1 cellular context compared by ENCODE assay signal in the genomic region with DNA sequence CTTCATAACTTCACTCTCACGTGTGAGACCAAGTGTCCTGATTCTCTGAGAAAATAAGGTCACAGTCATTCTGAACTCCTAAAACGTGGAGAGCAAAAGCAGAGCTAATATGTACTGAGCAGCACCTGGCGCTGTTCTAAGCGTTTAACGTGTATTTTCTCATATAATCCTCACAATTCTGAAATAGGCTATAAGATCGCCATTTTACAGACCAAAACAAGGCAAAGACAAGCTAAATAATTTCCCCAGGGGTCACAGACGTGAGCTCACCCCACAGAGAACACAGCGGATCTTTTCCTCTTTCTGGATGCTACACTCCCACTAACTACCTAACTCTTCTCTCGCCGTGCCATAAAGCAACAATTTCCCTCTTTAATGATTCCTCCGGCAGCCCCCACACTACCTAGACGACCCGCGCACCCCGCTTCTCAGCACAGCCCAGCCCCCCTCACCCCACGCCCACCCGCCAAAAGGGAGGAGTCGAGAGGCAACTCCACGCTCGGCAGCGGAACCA.
TF ChIP-seq lines count a peak whose summit lies in the region.

No MANE protein-coding gene starts in this region.

TF ChIP-seq in HEK293, 187 proteins besides CTCF, POLR2A, EP300 and RAD21 (continued from another document):
- TF ChIP-seq, protein P1, sequence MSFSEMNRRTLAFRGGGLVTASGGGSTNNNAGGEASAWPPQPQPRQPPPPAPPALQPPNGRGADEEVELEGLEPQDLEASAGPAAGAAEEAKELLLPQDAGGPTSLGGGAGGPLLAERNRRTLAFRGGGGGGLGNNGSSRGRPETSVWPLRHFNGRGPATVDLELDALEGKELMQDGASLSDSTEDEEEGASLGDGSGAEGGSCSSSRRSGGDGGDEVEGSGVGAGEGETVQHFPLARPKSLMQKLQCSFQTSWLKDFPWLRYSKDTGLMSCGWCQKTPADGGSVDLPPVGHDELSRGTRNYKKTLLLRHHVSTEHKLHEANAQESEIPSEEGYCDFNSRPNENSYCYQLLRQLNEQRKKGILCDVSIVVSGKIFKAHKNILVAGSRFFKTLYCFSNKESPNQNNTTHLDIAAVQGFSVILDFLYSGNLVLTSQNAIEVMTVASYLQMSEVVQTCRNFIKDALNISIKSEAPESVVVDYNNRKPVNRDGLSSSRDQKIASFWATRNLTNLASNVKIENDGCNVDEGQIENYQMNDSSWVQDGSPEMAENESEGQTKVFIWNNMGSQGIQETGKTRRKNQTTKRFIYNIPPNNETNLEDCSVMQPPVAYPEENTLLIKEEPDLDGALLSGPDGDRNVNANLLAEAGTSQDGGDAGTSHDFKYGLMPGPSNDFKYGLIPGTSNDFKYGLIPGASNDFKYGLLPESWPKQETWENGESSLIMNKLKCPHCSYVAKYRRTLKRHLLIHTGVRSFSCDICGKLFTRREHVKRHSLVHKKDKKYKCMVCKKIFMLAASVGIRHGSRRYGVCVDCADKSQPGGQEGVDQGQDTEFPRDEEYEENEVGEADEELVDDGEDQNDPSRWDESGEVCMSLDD (tag by site-specific recombination; IDR thresholded peaks at IDR 0.05), result peak; percentile 56
- TF ChIP-seq ZFHX2 (tag by site-specific recombination; conservative IDR thresholded peaks at IDR 0.05) (peak; percentile 95), ZNF785 (tag by site-specific recombination; IDR thresholded peaks at IDR 0.05) (peak; percentile 55; the same call in 1 of the 2 replicates), EGR2 (tag by site-specific recombination; IDR thresholded peaks at IDR 0.05; ENCODE audit: low read depth) (peak; percentile 92), ZNF791 (tag by site-specific recombination; IDR thresholded peaks at IDR 0.05) (no peak), ZNF777 (tag by site-specific recombination; IDR thresholded peaks at IDR 0.05; ENCODE audit: borderline replicate concordance) (peak; percentile 69; the same call in 1 of the 2 replicates), ZIC2 (tag by site-specific recombination; IDR thresholded peaks at IDR 0.05) (peak; percentile 41; the same call in 1 of the 2 replicates), ZBTB7A (tag by site-specific recombination; IDR thresholded peaks at IDR 0.05; ENCODE audit: low read depth) (peak; percentile 45; the same call in 1 of the 2 replicates), ZNF621 (tag by site-specific recombination; IDR thresholded peaks at IDR 0.05) (no peak), ZNF223 (tag by site-specific recombination; IDR thresholded peaks at IDR 0.05) (no peak), ZNF404 (tag by site-specific recombination; IDR thresholded peaks at IDR 0.05) (no peak)
- TF ChIP-seq, protein P2, sequence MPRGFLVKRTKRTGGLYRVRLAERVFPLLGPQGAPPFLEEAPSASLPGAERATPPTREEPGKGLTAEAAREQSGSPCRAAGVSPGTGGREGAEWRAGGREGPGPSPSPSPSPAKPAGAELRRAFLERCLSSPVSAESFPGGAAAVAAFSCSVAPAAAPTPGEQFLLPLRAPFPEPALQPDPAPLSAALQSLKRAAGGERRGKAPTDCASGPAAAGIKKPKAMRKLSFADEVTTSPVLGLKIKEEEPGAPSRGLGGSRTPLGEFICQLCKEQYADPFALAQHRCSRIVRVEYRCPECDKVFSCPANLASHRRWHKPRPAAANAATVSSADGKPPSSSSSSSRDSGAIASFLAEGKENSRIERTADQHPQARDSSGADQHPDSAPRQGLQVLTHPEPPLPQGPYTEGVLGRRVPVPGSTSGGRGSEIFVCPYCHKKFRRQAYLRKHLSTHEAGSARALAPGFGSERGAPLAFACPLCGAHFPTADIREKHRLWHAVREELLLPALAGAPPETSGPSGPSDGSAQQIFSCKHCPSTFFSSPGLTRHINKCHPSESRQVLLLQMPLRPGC (tag by site-specific recombination; IDR thresholded peaks at IDR 0.05), result 0 out of 2 replicates have a peak, but pooled peaks have one; percentile 9
- TF ChIP-seq, protein P3, sequence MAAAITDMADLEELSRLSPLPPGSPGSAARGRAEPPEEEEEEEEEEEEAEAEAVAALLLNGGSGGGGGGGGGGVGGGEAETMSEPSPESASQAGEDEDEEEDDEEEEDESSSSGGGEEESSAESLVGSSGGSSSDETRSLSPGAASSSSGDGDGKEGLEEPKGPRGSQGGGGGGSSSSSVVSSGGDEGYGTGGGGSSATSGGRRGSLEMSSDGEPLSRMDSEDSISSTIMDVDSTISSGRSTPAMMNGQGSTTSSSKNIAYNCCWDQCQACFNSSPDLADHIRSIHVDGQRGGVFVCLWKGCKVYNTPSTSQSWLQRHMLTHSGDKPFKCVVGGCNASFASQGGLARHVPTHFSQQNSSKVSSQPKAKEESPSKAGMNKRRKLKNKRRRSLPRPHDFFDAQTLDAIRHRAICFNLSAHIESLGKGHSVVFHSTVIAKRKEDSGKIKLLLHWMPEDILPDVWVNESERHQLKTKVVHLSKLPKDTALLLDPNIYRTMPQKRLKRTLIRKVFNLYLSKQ (tag by site-specific recombination; IDR thresholded peaks at IDR 0.05; ENCODE audit: borderline replicate concordance), result no peak
